ENCODE assay signal across 1 cellular context in the genomic region with DNA sequence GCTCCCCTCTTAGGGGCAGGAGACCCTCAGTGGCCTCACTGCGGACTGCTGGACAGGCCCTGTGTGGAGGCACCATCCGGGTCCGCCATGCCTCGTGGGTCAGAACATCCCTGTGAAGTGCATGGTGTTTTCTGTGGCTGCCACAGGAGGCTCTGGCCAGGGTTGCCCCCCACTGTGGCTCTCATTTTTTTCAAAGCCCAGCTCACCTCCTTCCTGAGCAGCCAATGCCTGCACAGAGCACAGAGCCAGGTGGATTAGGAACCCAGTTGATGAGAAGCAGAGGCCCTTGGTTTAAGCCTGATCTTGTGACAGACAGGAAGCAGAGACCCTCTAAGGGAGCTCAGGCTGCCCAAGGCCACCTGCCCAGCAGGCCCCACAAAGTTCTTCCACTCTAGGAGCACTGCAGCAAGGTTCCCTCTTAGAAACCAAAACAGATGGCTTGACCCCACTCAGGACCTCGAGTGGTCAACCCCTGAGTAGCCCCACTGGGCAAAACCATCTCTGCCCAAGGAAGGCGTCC.
TF ChIP-seq lines count a peak whose summit lies in the region.

No MANE protein-coding gene starts in this region.

TF ChIP-seq in SK-N-SH, 30 proteins besides CTCF, POLR2A, EP300 and RAD21 (continued from another document):
- TF ChIP-seq, protein P1, sequence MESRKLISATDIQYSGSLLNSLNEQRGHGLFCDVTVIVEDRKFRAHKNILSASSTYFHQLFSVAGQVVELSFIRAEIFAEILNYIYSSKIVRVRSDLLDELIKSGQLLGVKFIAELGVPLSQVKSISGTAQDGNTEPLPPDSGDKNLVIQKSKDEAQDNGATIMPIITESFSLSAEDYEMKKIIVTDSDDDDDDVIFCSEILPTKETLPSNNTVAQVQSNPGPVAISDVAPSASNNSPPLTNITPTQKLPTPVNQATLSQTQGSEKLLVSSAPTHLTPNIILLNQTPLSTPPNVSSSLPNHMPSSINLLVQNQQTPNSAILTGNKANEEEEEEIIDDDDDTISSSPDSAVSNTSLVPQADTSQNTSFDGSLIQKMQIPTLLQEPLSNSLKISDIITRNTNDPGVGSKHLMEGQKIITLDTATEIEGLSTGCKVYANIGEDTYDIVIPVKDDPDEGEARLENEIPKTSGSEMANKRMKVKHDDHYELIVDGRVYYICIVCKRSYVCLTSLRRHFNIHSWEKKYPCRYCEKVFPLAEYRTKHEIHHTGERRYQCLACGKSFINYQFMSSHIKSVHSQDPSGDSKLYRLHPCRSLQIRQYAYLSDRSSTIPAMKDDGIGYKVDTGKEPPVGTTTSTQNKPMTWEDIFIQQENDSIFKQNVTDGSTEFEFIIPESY (IDR thresholded peaks at IDR 0.05; ENCODE audit: borderline replicate concordance, low read depth): no peak
